In the genomic region with DNA sequence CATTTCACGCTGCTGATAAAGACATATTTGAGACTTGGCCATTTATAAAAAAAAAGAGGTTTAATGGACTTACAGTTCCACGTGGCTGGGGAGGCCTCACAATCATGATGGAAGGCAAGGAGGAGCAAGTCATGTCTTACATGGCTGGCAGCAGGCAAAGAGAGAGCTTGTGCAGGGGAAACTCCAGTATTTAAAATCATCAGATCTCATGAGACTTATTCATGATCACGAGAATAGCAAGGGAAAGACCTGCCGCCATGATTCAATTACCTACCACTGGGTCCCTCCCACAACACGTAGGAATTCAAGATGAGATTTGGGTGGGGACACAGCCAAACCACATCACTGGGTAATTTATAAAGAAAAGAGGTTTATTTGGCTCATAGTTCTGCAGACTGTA, we compare ENCODE assay signal across 2 cellular contexts.
TF ChIP-seq lines count a peak whose summit lies in the region.

No MANE protein-coding gene starts in this region.

TF ChIP-seq in K562, 482 proteins besides CTCF, POLR2A, EP300 and RAD21:
- TF ChIP-seq ZNF431 (CRISPR knock-in tag; IDR thresholded peaks at IDR 0.05), result peak; percentile 94
TF ChIP-seq in K562: peak in this region for 1; not testable (repeated sequence) for 481.

TF ChIP-seq in HepG2, 621 proteins besides CTCF, POLR2A, EP300 and RAD21:
- TF ChIP-seq ZNF431 (CRISPR knock-in tag; IDR thresholded peaks at IDR 0.05; ENCODE audit: borderline replicate concordance, low read depth), result peak; percentile 54; the same call in 1 of the 2 replicates
TF ChIP-seq in HepG2: peak in this region for 1; not testable (repeated sequence) for 620.
